Comparison of ENCODE assay signal across 14 cellular contexts in the genomic region with DNA sequence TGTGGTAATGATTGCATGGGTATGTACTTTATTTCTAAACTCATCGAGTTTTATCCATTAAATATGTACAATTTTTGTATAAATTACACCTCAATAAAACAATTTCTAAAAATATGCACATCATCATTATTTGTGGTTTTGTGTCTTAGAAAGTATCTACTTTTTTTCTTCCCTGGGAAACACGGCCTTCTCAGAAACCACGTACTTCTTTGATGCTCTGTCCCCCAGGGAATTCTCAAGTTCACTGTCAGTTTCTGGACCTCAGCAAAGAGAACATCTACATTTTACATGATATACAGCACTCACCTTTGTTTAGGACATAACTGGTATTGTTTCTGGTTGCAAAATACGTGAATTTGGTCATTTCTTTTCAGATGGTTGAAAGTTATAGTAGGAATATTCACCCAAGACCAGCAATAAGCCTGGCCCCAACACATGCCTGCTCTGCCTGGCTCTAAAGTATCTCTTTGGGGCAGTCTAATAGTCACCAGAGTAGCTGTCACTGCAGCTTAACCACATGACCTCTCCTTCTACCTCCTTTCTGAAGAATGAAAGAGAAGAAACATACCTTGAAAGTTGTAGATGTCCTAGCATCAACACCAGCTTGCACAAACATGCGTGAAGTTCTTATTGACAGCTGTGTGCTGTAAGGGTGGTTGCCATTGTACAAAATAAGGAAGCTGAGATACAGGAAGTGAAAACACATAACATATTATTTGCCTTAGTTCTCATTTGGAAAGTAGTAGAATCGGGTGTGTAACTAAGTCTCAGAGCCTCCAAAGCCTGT. TPM values are rescaled to one million over a fixed set of nuclear protein-coding genes. Genes with fewer than 3 reads are reported as not detected.
DNase-seq lines count a peak whose midpoint lies in the region; ATAC-seq, FAIRE-seq and TF ChIP-seq lines count a peak whose summit lies in the region.
"Had no signal": no experiment of that assay in that cellular context is flagged by ENCODE, and none has a peak within 500 bp of the region (broad histone marks: within the 10 kb centered on the region; RNA-seq: fewer than 3 reads in every experiment).

No MANE protein-coding gene starts in this region.

- no peak overlapping the region for H2AFZ ChIP-seq in smooth muscle cell (ENCODE audit: low read depth)

- no peak overlapping the region for H3K4me2 ChIP-seq in smooth muscle cell

- WGBS in smooth muscle cell (ENCODE audit: low lambda C conversion rate) = 71% methylated on average over 6 of the region's 6 CpGs

- H3F3A ChIP-seq in smooth muscle cell (ENCODE audit: low read depth) = no peaks in the 10 kb centered on the region

- no peak overlapping the region for H3K27ac ChIP-seq in smooth muscle cell (ENCODE audit: low read depth)
- H3K27ac ChIP-seq: C4-2B had no signal

- FAIRE-seq in H54 (lab: Jason Lieb, UNC) = no peak

- no peaks in the 10 kb centered on the region for H3K79me2 ChIP-seq in smooth muscle cell (ENCODE audit: low read depth)

- DNase-seq in GM20000 (ENCODE audit: low spot score) (peak; percentile 26), NB4 (ENCODE audit: low read depth) (peak; percentile 4), H54 (ENCODE audit: insufficient read length, low spot score) (no peak), smooth muscle cell (lab: John Stamatoyannopoulos, UW; ENCODE audit: unreplicated experiment) (no peak), T-cell (no peak)
- DNase-seq in activated effector memory CD4-positive, alpha-beta T cell treated with anti-CD3 and anti-CD28 coated beads, Interleukin-2, amount 50 U/mL, for 16 hours = no peak
- DNase-seq: NCI-H1417 had no signal

- H3K27me3 Mint-ChIP-seq in T-cell = no peaks in the 10 kb centered on the region
- H3K27me3 Mint-ChIP-seq: brain had no signal

- H3K4me3 Mint-ChIP-seq in T-cell = no peak overlapping the region
- H3K4me3 Mint-ChIP-seq: brain had no signal

- TF ChIP-seq POLR2A in NB4 (IDR thresholded peaks at IDR 0.05; ENCODE audit: extremely low read depth, insufficient read length) (no peak), H54 (IDR thresholded peaks at IDR 0.05; ENCODE audit: low read depth, low read length) (no peak)

- no peak overlapping the region for H3K9ac ChIP-seq in smooth muscle cell (ENCODE audit: low read depth)

- H4K20me1 ChIP-seq in smooth muscle cell (ENCODE audit: low read depth) = no peaks in the 10 kb centered on the region

- POLR2A ChIA-PET in T-cell (lab: Charles Lee) = no interaction called here

- H3K4me1 Mint-ChIP-seq in T-cell = no peaks in the 10 kb centered on the region
- H3K4me1 Mint-ChIP-seq: brain had no signal

- H3K27ac Mint-ChIP-seq in T-cell = no peak overlapping the region
- H3K27ac Mint-ChIP-seq: brain had no signal

- CTCF ChIA-PET in T-cell (lab: Charles Lee) = no interaction called here

- ATAC-seq in GM18498 (IDR thresholded peaks at IDR 0.05; ENCODE audit: unreplicated experiment) = peak; percentile 89
- peak; percentile 91 for ATAC-seq in HG03045 (IDR thresholded peaks at IDR 0.05; ENCODE audit: unreplicated experiment)
- ATAC-seq in T-cell (replicated peaks in 1 of 4) = no peak
- ATAC-seq: esophagus mucosa had no signal

- H3K36me3 ChIP-seq in smooth muscle cell (ENCODE audit: low read depth) = no peaks in the 10 kb centered on the region

- no peaks in the 10 kb centered on the region for H3K27me3 ChIP-seq in smooth muscle cell (ENCODE audit: low read depth)

- no peaks in the 10 kb centered on the region for H3K9me3 ChIP-seq in smooth muscle cell (replicated peaks; ENCODE audit: low read depth)

- no peaks in the 10 kb centered on the region for H3K4me1 ChIP-seq in smooth muscle cell (ENCODE audit: low read depth)

- no peak for TF ChIP-seq CTCF in GM20000 (IDR thresholded peaks at IDR 0.05; ENCODE audit: extremely low read depth, missing control alignments)
- TF ChIP-seq CTCF in NB4 (IDR thresholded peaks at IDR 0.05; ENCODE audit: low read depth, low read length) = no peak
- TF ChIP-seq CTCF in smooth muscle cell (IDR thresholded peaks at IDR 0.05; ENCODE audit: borderline replicate concordance, insufficient read depth, poor library complexity, severe bottlenecking) = no peak

- no peak overlapping the region for H3K4me3 ChIP-seq in NB4 (ENCODE audit: low read depth, low read length)
- H3K4me3 ChIP-seq in smooth muscle cell = no peak overlapping the region

- H3K9me3 Mint-ChIP-seq in T-cell = peaks cover 0 to 4% (median 3%) of the 10 kb centered on the region in 3 donors

- H3K36me3 Mint-ChIP-seq in T-cell = no peaks in the 10 kb centered on the region
- H3K36me3 Mint-ChIP-seq: brain had no signal

RNA-seq across cellular contexts. Expression of a gene that starts 48.4 kb away (rescaled TPM):
- total RNA-seq in smooth muscle cell (not detected in 2 replicates), T-cell (not detected)
- polyA plus RNA-seq in smooth muscle cell = not detected in 2 replicates
- total RNA-seq: esophagus mucosa, kidney epithelial cell, pulmonary artery endothelial cell had no signal

Comparison
In these comparisons a context has a peak if more than half of its experiments do, and no peak if none do; other contexts are left out.
1. ATAC-seq: peak in GM18498 (single experiment) and HG03045 (single experiment); none in T-cell (0 of 4).
2. DNase-seq: peak in GM20000 (single experiment) and NB4 (single experiment); none in activated effector memory CD4-positive, alpha-beta T cell treated with anti-CD3 and anti-CD28 coated beads, Interleukin-2, amount 50 U/mL, for 16 hours (single experiment), H54 (single experiment), smooth muscle cell (single experiment) and T-cell (0 of 34).